Comparison of ENCODE assay signal across 1 cellular context in the genomic region with DNA sequence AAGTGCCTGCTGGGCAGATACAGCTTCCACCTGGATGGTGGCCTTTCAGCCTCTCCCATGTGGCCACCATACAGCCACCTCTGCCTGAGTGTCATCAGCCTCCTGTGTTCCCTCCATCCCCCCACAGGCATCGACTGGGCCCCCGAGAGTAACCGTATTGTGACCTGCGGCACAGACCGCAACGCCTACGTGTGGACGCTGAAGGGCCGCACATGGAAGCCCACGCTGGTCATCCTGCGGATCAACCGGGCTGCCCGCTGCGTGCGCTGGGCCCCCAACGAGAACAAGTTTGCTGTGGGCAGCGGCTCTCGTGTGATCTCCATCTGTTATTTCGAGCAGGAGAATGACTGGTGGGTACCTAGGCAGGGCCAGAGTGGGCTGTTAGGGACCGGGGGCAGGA.
TF ChIP-seq lines count a peak whose summit lies in the region.

No MANE protein-coding gene starts in this region.

TF ChIP-seq in HepG2, 621 proteins besides CTCF, POLR2A, EP300 and RAD21:
- TF ChIP-seq AGO2 (optimal IDR thresholded peaks at IDR 0.05; ENCODE audit: low read depth, low read length) (peak; percentile 79), THRA (CRISPR knock-in tag; IDR thresholded peaks at IDR 0.05; ENCODE audit: borderline replicate concordance) (no peak), RBFOX2 (IDR thresholded peaks at IDR 0.05; ENCODE audit: low read depth, low read length) (0 out of 2 replicates have a peak, but pooled peaks have one; percentile 36)
